Comparison of ENCODE assay signal across 9 cellular contexts in genomic region chr10:101536800-101537199, GRCh38. TPM values are rescaled to one million over a fixed set of nuclear protein-coding genes. Genes with fewer than 3 reads are reported as not detected.
A peak's percentile ranks its signal among the peaks of the same experiment; 100 is the strongest.
DNase-seq lines count a peak whose midpoint lies in the region; ATAC-seq and TF ChIP-seq lines count a peak whose summit lies in the region.
"Had no signal": no experiment of that assay in that cellular context is flagged by ENCODE, and none has a peak within 500 bp of the region (broad histone marks: within the 10 kb centered on the region; RNA-seq: fewer than 3 reads in every experiment).

No MANE protein-coding gene starts in this region.

- intact Hi-C loops in A673 (cut with micrococcal nuclease; ENCODE audit: unreplicated experiment): no loop called here

- no peak for TF ChIP-seq POLR2A in gastroesophageal sphincter (IDR thresholded peaks at IDR 0.05)

- BruUV-seq in A673 (replicated peaks; lab: Mats Ljungman, UMichigan): no TSS peak

- no peaks in the 10 kb centered on the region for H3K4me1 ChIP-seq in A673 (ENCODE audit: insufficient read depth, low read length, poor library complexity, severe bottlenecking)
- H3K4me1 ChIP-seq in gastroesophageal sphincter: no peaks in the 10 kb centered on the region

- H3K27ac ChIP-seq in A673 (ENCODE audit: low read depth, low read length, poor library complexity, severe bottlenecking) (no peak overlapping the region), gastroesophageal sphincter (no peak overlapping the region)

- H3K36me3 ChIP-seq in A673 (ENCODE audit: insufficient read depth, low read length, poor library complexity, severe bottlenecking): no peaks in the 10 kb centered on the region
- H3K36me3 ChIP-seq in gastroesophageal sphincter: peaks cover 5 to 77% of the 10 kb centered on the region in 2 donors
- H3K36me3 ChIP-seq: HAP-1 had no signal

- H3K9me3 ChIP-seq in A673 (ENCODE audit: low read depth, low read length, poor library complexity, severe bottlenecking): no peaks in the 10 kb centered on the region
- H3K9me3 ChIP-seq in gastroesophageal sphincter: no peaks in the 10 kb centered on the region
- H3K9me3 ChIP-seq: HAP-1 had no signal

- TF ChIP-seq CTCF in A673 (conservative IDR thresholded peaks at IDR 0.05; ENCODE audit: low read depth, low read length) (peak; percentile 76), GM12864 (IDR thresholded peaks at IDR 0.05; ENCODE audit: low read depth, low read length, missing control alignments) (peak; percentile 38), gastroesophageal sphincter (IDR thresholded peaks at IDR 0.05) (peak in 3 of 4 experiments; percentile 16 to 36 (median 19))

- no peak for TF ChIP-seq EP300 in gastroesophageal sphincter (IDR thresholded peaks at IDR 0.05)

- H3K4me3 ChIP-seq in A673 (ENCODE audit: low read depth, low read length, poor library complexity, severe bottlenecking): no peak overlapping the region
- no peak overlapping the region for H3K4me3 ChIP-seq in GM12864 (ENCODE audit: low read depth, low read length)
- no peak overlapping the region for H3K4me3 ChIP-seq in gastroesophageal sphincter
- H3K4me3 ChIP-seq: HAP-1 had no signal

- H3K27me3 ChIP-seq in A673 (replicated peaks; ENCODE audit: insufficient read depth, low read depth, low read length, poor library complexity) (no peaks in the 10 kb centered on the region), gastroesophageal sphincter (no peaks in the 10 kb centered on the region)

- DNase-seq in A673 (ENCODE audit: low spot score): peak; percentile 63
- DNase-seq in GM12864 (ENCODE audit: low read depth): peak; percentile 8
- DNase-seq in RKO (ENCODE audit: low spot score): peak; percentile 43
- no peak for DNase-seq in GM19238 (ENCODE audit: insufficient read length, low spot score)
- DNase-seq in activated gamma-delta T cell (lab: John Stamatoyannopoulos, UW): no peak
- DNase-seq in dedifferentiated amniotic fluid mesenchymal stem cell (ENCODE audit: extremely low spot score): no peak

- POLR2A ChIA-PET in A673 (lab: Charles Lee; ENCODE audit: low non-redundant PET): no interaction called here

- ATAC-seq in gastroesophageal sphincter: no peak
- ATAC-seq in HG03196 (IDR thresholded peaks at IDR 0.05; ENCODE audit: unreplicated experiment): no peak

- CTCF ChIA-PET in A673 (lab: Charles Lee): no interaction called here

RNA-seq across cellular contexts. Expression of gene POLL, which starts 51.3 kb away (rescaled TPM):
- total RNA-seq in A673 (2021): 27.2 and 30.6 TPM in 2 replicates
- total RNA-seq in gastroesophageal sphincter: 10 to 100 TPM; 21.6 to 28.8 (median 24.4) TPM

RNA-seq across cellular contexts. Expression of gene DPCD, which starts 51.3 kb away (rescaled TPM):
- total RNA-seq in A673 (2021) (32.5 and 35.4 TPM in 2 replicates), gastroesophageal sphincter (10 to 100 TPM; 13.4 to 30.1 (median 24.5) TPM)

Comparison
In these comparisons a context has a peak if more than half of its experiments do, and no peak if none do; other contexts are left out.
1. DNase-seq: peak in A673 (single experiment), GM12864 (single experiment) and RKO (single experiment); none in GM19238 (single experiment), activated gamma-delta T cell (single experiment) and dedifferentiated amniotic fluid mesenchymal stem cell (single experiment).
2. CTCF ChIP-seq: peak in every context shown above with its lines; median percentile 76 in A673; 38 in GM12864; 19 in gastroesophageal sphincter.